ENCODE assay signal across 9 cellular contexts in the genomic region with DNA sequence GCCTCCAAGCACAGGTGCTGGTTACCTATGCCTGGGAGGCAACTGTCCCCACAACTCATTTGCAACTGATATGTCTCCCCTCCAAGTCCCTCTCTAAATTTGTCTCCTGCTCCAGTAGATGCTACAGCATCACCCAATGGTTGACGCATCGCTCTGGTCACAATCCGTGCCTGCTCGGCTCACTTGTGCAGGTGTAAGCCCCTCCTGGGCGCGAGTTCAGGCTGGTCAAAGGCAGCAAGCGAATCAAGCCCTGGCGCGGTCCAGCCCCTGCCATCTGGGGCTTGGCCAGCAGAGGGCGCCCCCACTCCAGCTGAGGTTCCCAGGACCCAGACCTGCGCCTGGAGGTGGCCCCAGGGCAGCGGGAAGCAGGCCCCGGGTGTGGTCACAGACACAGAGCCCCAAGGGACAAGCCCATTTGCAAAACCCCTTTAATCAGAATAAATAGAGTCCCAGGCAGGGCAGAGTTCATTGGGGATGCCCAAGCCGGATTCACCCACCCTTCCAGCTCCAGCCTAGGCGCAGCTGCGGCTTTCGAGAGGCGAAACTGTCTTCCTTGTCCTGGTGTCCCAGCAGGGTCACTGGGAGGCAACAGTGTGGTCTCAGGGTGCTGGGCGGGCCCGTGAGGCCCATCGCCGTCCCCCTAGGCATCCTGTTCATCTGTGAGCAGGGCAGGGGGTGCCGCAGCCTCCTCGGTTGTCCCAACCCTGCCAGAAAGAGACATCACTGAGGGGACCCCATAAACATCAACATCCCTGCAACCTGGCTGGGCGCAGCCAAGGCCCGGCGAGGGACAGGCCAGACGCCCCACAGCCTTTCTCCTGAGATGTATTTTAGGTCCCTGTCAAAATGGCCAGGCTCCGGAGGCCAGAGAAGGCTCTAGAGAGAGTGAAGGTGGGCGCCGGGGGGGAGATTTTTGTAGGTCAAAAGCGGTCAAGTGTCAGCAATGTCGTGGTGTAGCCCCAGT. TPM values are rescaled to one million over a fixed set of nuclear protein-coding genes. Genes with fewer than 3 reads are reported as not detected.
DNase-seq lines count a peak whose midpoint lies in the region; ATAC-seq and TF ChIP-seq lines count a peak whose summit lies in the region.
"Had no signal": no experiment of that assay in that cellular context is flagged by ENCODE, and none has a peak within 500 bp of the region (broad histone marks: within the 10 kb centered on the region; RNA-seq: fewer than 3 reads in every experiment).

No MANE protein-coding gene starts in this region.

- peak overlapping the region; percentile 87 to 98 (median 88) for H3K27ac Mint-ChIP-seq in CD4-positive, CD25-positive, alpha-beta regulatory T cell
- H3K27ac Mint-ChIP-seq in dendritic cell treated with granulocyte-macrophage colony-stimulating factor and Interleukin-4, amounts not matched to agents 40 ng/mL and 50 ng/mL, for 4 days = peak overlapping the region; percentile 13

- H3K4me1 ChIP-seq in CD4-positive, CD25-positive, alpha-beta regulatory T cell (ENCODE audit: control insufficient read depth, insufficient read depth, low read length, poor library complexity, severe bottlenecking) = peaks cover 39% of the 10 kb centered on the region

- peak overlapping the region; percentile 44 to 92 (median 70) for H3K4me3 Mint-ChIP-seq in CD4-positive, CD25-positive, alpha-beta regulatory T cell
- no peak overlapping the region for H3K4me3 Mint-ChIP-seq in dendritic cell treated with granulocyte-macrophage colony-stimulating factor and Interleukin-4, amounts not matched to agents 40 ng/mL and 50 ng/mL, for 4 days

- ATAC-seq in CD4-positive, CD25-positive, alpha-beta regulatory T cell (ENCODE audit: low read depth in 2 of 2) = peak; percentile 70 to 72
- no peak for ATAC-seq in HG03469 (IDR thresholded peaks at IDR 0.05; ENCODE audit: unreplicated experiment)

- no peak overlapping the region for H3K4me3 ChIP-seq in CD4-positive, CD25-positive, alpha-beta regulatory T cell (ENCODE audit: low read depth, low read length)

- peak; percentile 70 to 74 (median 70) for DNase-seq in CD4-positive, CD25-positive, alpha-beta regulatory T cell
- DNase-seq in GM20000 (ENCODE audit: low spot score) = peak; percentile 92
- DNase-seq in NCI-H345 (lab: John Stamatoyannopoulos, UW) = peak; percentile 74
- peak; percentile 81 for DNase-seq in activated CD4-positive, alpha-beta T cell treated with anti-CD3 and anti-CD28 coated beads, Interleukin-2, amount 50 U/mL, for 1 hour
- peak; percentile 49 to 70 for DNase-seq in lung microvascular endothelial cell (ENCODE audit: low read depth in 2 of 2)
- peak; percentile 71 for DNase-seq in stimulated activated CD8-positive, alpha-beta memory T cell treated with anti-CD3 and anti-CD28 coated beads, Interleukin-4, amount 100 ng/mL, for 24 hours (ENCODE audit: low read depth)

- intact Hi-C loops in dendritic cell treated with granulocyte-macrophage colony-stimulating factor and Interleukin-4, amounts not matched to agents 40 ng/mL and 50 ng/mL, for 4 days (cut with micrococcal nuclease) = loop anchor here (2.0 to 5.0 kb wide), 3 partner anchors 14 to 138 kb away; no protein-coding TSS in a partner anchor

- H3K36me3 Mint-ChIP-seq in CD4-positive, CD25-positive, alpha-beta regulatory T cell = peaks cover 42% of the 10 kb centered on the region
- H3K36me3 Mint-ChIP-seq in dendritic cell treated with granulocyte-macrophage colony-stimulating factor and Interleukin-4, amounts not matched to agents 40 ng/mL and 50 ng/mL, for 4 days (ENCODE audit: low read depth) = peaks cover 96% of the 10 kb centered on the region

- H3K9me3 Mint-ChIP-seq in CD4-positive, CD25-positive, alpha-beta regulatory T cell = peaks cover 0 to 3% (median 0%) of the 10 kb centered on the region in 7 donors
- H3K9me3 Mint-ChIP-seq in dendritic cell treated with granulocyte-macrophage colony-stimulating factor and Interleukin-4, amounts not matched to agents 40 ng/mL and 50 ng/mL, for 4 days = no peaks in the 10 kb centered on the region

- peak overlapping the region; percentile 62 for H3K27ac ChIP-seq in CD4-positive, CD25-positive, alpha-beta regulatory T cell (ENCODE audit: insufficient read depth, low read length, poor library complexity, severe bottlenecking)

- peaks cover 0 to 52% (median 28%) of the 10 kb centered on the region in 4 donors for H3K4me1 Mint-ChIP-seq in CD4-positive, CD25-positive, alpha-beta regulatory T cell
- peaks cover 40% of the 10 kb centered on the region for H3K4me1 Mint-ChIP-seq in dendritic cell treated with granulocyte-macrophage colony-stimulating factor and Interleukin-4, amounts not matched to agents 40 ng/mL and 50 ng/mL, for 4 days (ENCODE audit: low read depth)

- no peaks in the 10 kb centered on the region for H3K27me3 Mint-ChIP-seq in CD4-positive, CD25-positive, alpha-beta regulatory T cell
- no peaks in the 10 kb centered on the region for H3K27me3 Mint-ChIP-seq in dendritic cell treated with granulocyte-macrophage colony-stimulating factor and Interleukin-4, amounts not matched to agents 40 ng/mL and 50 ng/mL, for 4 days

- no peaks in the 10 kb centered on the region for H3K27me3 ChIP-seq in CD4-positive, CD25-positive, alpha-beta regulatory T cell (ENCODE audit: control insufficient read depth, insufficient read depth, low read length)

- no peaks in the 10 kb centered on the region for H3K9me3 ChIP-seq in CD4-positive, CD25-positive, alpha-beta regulatory T cell (ENCODE audit: control insufficient read depth in 2 of 2, low read length in 2 of 2)

- peak; percentile 92 for TF ChIP-seq CTCF in GM20000 (IDR thresholded peaks at IDR 0.05; ENCODE audit: extremely low read depth, missing control alignments)

- peaks cover 77% of the 10 kb centered on the region for H3K36me3 ChIP-seq in CD4-positive, CD25-positive, alpha-beta regulatory T cell (ENCODE audit: control insufficient read depth, insufficient read depth, low read length)

RNA-seq across cellular contexts. Expression of a gene that starts 15.8 kb away (rescaled TPM):
- 727 TPM for total RNA-seq in CD4-positive, CD25-positive, alpha-beta regulatory T cell
- 100 to 1,000 TPM; 160 to 242 (median 213) TPM for polyA plus RNA-seq in CD4-positive, CD25-positive, alpha-beta regulatory T cell
- 20.9 and 31.9 TPM in 2 replicates for total RNA-seq in lung microvascular endothelial cell

RNA-seq across cellular contexts. Expression of a gene that starts 17.8 kb away (rescaled TPM):
- total RNA-seq in CD4-positive, CD25-positive, alpha-beta regulatory T cell = 454 TPM
- polyA plus RNA-seq in CD4-positive, CD25-positive, alpha-beta regulatory T cell = 10 to 100 TPM; 61.8 to 82.0 (median 74.8) TPM
- 0.20 and 0.22 TPM in 2 replicates for total RNA-seq in lung microvascular endothelial cell

RNA-seq across cellular contexts. Expression of a gene that starts 33.4 kb away (rescaled TPM):
- not detected for total RNA-seq in CD4-positive, CD25-positive, alpha-beta regulatory T cell
- not detected for polyA plus RNA-seq in CD4-positive, CD25-positive, alpha-beta regulatory T cell
- not detected in 2 replicates for total RNA-seq in lung microvascular endothelial cell
- total RNA-seq: T-helper 2 cell treated with Interferon-gamma antibody and Interleukin-4, amounts not matched to agents 100 ng/mL and 5 ng/mL, for 36 hours had no signal

RNA-seq across cellular contexts. Expression of a gene that starts 55.6 kb away (rescaled TPM):
- total RNA-seq in CD4-positive, CD25-positive, alpha-beta regulatory T cell = 58.5 TPM
- 100 to 1,000 TPM; 156 to 180 (median 170) TPM for polyA plus RNA-seq in CD4-positive, CD25-positive, alpha-beta regulatory T cell
- total RNA-seq in lung microvascular endothelial cell = 27.2 and 55.8 TPM in 2 replicates

Comparison
In these comparisons a context has a peak if more than half of its experiments do, and no peak if none do; other contexts are left out.
1. RNA of a gene that starts 15.8 kb away (total RNA-seq): 727 TPM in CD4-positive, CD25-positive, alpha-beta regulatory T cell (single experiment); 20.9 to 31.9 TPM in lung microvascular endothelial cell; every median in the first group is over 10 times any median in the second.
2. RNA of a gene that starts 17.8 kb away (total RNA-seq): 454 TPM in CD4-positive, CD25-positive, alpha-beta regulatory T cell (single experiment); 0.20 to 0.22 TPM in lung microvascular endothelial cell; every median in the first group is over 100 times any median in the second.
3. Peak in every context shown above with its lines, with median percentiles within 50 percentile points of each other: DNase-seq.